In the genomic region with DNA sequence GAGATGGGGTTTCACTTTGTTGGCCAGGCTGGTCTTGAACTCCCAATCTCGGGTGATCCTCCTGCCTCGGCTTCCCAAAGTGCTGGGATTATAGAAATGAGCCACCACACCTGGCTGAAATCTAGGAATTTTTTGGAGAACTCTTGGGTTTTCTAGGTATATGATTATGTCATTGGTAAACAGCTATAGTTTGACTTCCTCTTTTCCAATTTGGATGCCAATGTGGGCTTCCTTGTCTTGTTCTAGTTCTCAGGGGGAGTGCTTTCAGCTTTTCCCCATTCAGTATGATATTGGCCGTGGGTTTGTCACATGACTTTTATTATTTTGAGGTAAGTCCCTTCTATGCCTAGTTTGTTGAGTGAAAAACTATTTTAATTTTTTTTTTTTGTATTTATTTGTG, we compare ENCODE assay signal across 26 cellular contexts.
"Had no signal": no experiment of that assay in that cellular context is flagged by ENCODE, and none has a peak within 500 bp of the region (broad histone marks: within the 10 kb centered on the region; RNA-seq: fewer than 3 reads in every experiment).

No MANE protein-coding gene starts in this region.

- H3K4me1 ChIP-seq: breast epithelium, colonic mucosa had no signal

- H3K9me3 ChIP-seq: adrenal gland, breast epithelium, colonic mucosa had no signal

- H3K4me3 ChIP-seq: adrenal gland, breast epithelium, colonic mucosa had no signal

- DNase-seq: activated CD4-positive, alpha-beta T cell treated with anti-CD3 and anti-CD28 coated beads for 48 hours; activated CD4-positive, alpha-beta T cell treated with anti-CD3 and anti-CD28 coated beads, Interleukin-2, amount 50 U/mL, for 4 hours; activated CD4-positive, CD25-positive, alpha-beta regulatory T cell treated with anti-CD3 and anti-CD28 coated beads, Interleukin-2, amount 50 U/mL, for 72 hours; activated CD8-positive, alpha-beta memory T cell treated with anti-CD3 and anti-CD28 coated beads, Interleukin-2, amount 50 U/mL, for 48 hours; activated CD8-positive, alpha-beta T cell treated with anti-CD3 and anti-CD28 coated beads, Interleukin-2, amount 10 ng/mL, durations not matched to agents 7 days and 5 days; activated naive CD4-positive, alpha-beta T cell treated with anti-CD3 and anti-CD28 coated beads, Interleukin-2, amount 50 U/mL, for 16 hours; activated naive CD8-positive, alpha-beta T cell treated with anti-CD3 and anti-CD28 coated beads, Interleukin-2, amount 10 ng/mL, durations not matched to agents 7 days and 5 days; activated T-cell treated with anti-CD3 and anti-CD28 coated beads, Interleukin-2, amount 50 U/mL, for 1 hour; adrenal gland; aorta; caudate nucleus; colonic mucosa; NCI-H1048; NCI-H1930; NCI-H2107; NCI-H2171 treated with DMSO at 0.1 percent for 48 hours; NCI-H226; NCI-H526; NCI-H774; NK-92 treated with Interleukin-12 subunit alpha and Interleukin-12 subunit beta, amount 100 ng/mL, for 24 hours; Right ventricle myocardium superior; RPMI8226; T-helper 2 cell; T1000 had no signal

- H3K27me3 ChIP-seq: adrenal gland, breast epithelium, colonic mucosa had no signal

- ATAC-seq: activated CD8-positive, alpha-beta T cell treated with anti-CD3 and anti-CD28 coated beads, Interleukin-2, amount 10 ng/mL, durations not matched to agents 7 days and 5 days; Panc1 had no signal

- H3K27ac ChIP-seq: adrenal gland, breast epithelium, colonic mucosa had no signal

- H3K36me3 ChIP-seq: colonic mucosa had no signal
